In the genomic region with DNA sequence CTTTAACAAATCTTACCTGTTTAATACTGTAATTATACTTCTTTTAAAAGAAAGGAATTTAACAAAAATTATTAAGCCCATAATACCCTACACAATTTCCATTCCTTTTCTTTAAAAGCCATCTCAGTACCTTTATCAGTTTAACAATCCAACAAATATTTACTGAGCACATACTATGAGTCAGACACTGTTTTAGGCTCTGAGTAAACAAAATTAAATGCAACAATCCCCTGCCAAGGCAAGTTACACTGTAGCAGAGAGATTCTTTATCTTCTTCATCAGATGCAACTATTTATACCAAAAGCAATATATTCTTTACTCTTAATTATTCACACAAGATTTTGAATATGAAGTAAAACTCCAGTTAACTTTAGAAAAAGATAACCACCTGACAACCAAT, we compare ENCODE assay signal across 17 cellular contexts.
"Had no signal": no experiment of that assay in that cellular context is flagged by ENCODE, and none has a peak within 500 bp of the region (broad histone marks: within the 10 kb centered on the region; RNA-seq: fewer than 3 reads in every experiment).

No MANE protein-coding gene starts in this region.

- FAIRE-seq: colon, endometrium had no signal

- H3K27me3 ChIP-seq: adrenal gland, thyroid gland, uterus had no signal

- DNase-seq: activated CD4-positive, alpha-beta T cell treated with anti-CD3 and anti-CD28 coated beads, Interleukin-2, amount 10 ng/mL, durations not matched to agents 7 days and 5 days; activated CD8-positive, alpha-beta memory T cell treated with anti-CD3 and anti-CD28 coated beads for 24 hours; activated T-cell treated with anti-CD3 and anti-CD28 coated beads for 4 hours; adrenal gland; caudate nucleus; kidney glomerular epithelial cell; left ventricle myocardium superior; mesendoderm; nucleus accumbens; stimulated activated CD4-positive, alpha-beta T cell treated with anti-CD3 and anti-CD28 coated beads, Interleukin-15, amount 100 ng/mL, for 24 hours; stimulated activated CD4-positive, alpha-beta T cell treated with anti-CD3 and anti-CD28 coated beads, Interleukin-4, amount 100 ng/mL, for 1 hour; stimulated activated naive B cell treated with anti-CD40 and anti-IgM and Interleukin-4, amounts not matched to agents 10 μg/mL and 1 μg/mL and 100 μg/mL, for 72 hours; T-helper 9 cell; thyroid gland; uterus had no signal

- ATAC-seq: left ventricle myocardium superior; stimulated activated naive B cell treated with anti-CD40 and anti-IgM and Interleukin-4, amounts not matched to agents 10 μg/mL and 1 μg/mL and 100 μg/mL, for 72 hours had no signal

- H3K36me3 ChIP-seq: adrenal gland, thyroid gland, uterus had no signal

- H3K9me3 ChIP-seq: adrenal gland, thyroid gland, uterus had no signal

- H3K4me3 ChIP-seq: adrenal gland, thyroid gland, uterus had no signal

- H3K4me1 ChIP-seq: thyroid gland, uterus had no signal

- H3K27ac ChIP-seq: adrenal gland, thyroid gland, uterus had no signal
